ENCODE assay signal across 14 cellular contexts in genomic region chr4:156347412-156348075, GRCh38.
DNase-seq lines count a peak whose midpoint lies in the region; ATAC-seq, FAIRE-seq and TF ChIP-seq lines count a peak whose summit lies in the region.
"Had no signal": no experiment of that assay in that cellular context is flagged by ENCODE, and none has a peak within 500 bp of the region (broad histone marks: within the 10 kb centered on the region; RNA-seq: fewer than 3 reads in every experiment).

No MANE protein-coding gene starts in this region.

- no peak for FAIRE-seq in small intestine (lab: Jason Lieb, UNC)
- FAIRE-seq: K562 had no signal

- H3K36me3 ChIP-seq in SK-N-SH (replicated peaks in 1 of 2; ENCODE audit: control insufficient read depth in 1 of 2, insufficient read depth in 2 of 2, low read length in 1 of 2) (peaks cover 0 to 4% of the 10 kb centered on the region in 2 experiments), small intestine (ENCODE audit: control insufficient read depth in 2 of 2, insufficient read depth in 2 of 2, low read length in 2 of 2) (no peaks in the 10 kb centered on the region)
- H3K36me3 ChIP-seq: cardiac muscle cell, esophagus muscularis mucosa, sigmoid colon, suprapubic skin had no signal

- H3K9me2 ChIP-seq in SK-N-SH: 0 out of 2 replicates have a peak, but pooled peaks cover 2% of the 10 kb centered on the region

- intact Hi-C loops in head of caudate nucleus (cut with DNase I): no loop called here

- no peaks in the 10 kb centered on the region; the same call in 1 of the 2 replicates for H3K27me3 ChIP-seq in SK-N-SH (ENCODE audit: insufficient read depth)
- H3K27me3 ChIP-seq in small intestine (ENCODE audit: control insufficient read depth in 2 of 2, insufficient read depth in 2 of 2, low read length in 2 of 2): no peaks in the 10 kb centered on the region
- H3K27me3 ChIP-seq: cardiac muscle cell, esophagus muscularis mucosa, sigmoid colon, suprapubic skin had no signal

- POLR2A ChIA-PET in SK-N-SH (lab: Yijun Ruan, JAX): no interaction called here

- TF ChIP-seq CTCF in SK-N-SH (IDR thresholded peaks at IDR 0.05): no peak
- TF ChIP-seq CTCF in foreskin fibroblast (IDR thresholded peaks at IDR 0.05; ENCODE audit: low read depth, low read length): no peak

- no peak overlapping the region for H2AFZ ChIP-seq in SK-N-SH (ENCODE audit: low read depth)

- DNase-seq in HK-2 (ENCODE audit: unreplicated experiment) (peak; percentile 22), SK-N-SH (no peak), foreskin fibroblast (peak; percentile 71 to 80), small intestine (peak; percentile 57), head of caudate nucleus (no peak)
- no peak for DNase-seq in stimulated activated CD4-positive, alpha-beta T cell treated with anti-CD3 and anti-CD28 coated beads, Interleukin-4, amount 100 ng/mL, for 4 hours
- DNase-seq: activated CD4-positive, alpha-beta T cell treated with anti-CD3 and anti-CD28 coated beads, Interleukin-2, amount 50 U/mL, for 4 hours; NCI-H2081; sigmoid colon had no signal

- H3K4me2 ChIP-seq in SK-N-SH: no peak overlapping the region

- H3K4me3 ChIP-seq in SK-N-SH (ENCODE audit: low read depth in 2 of 2, low read length in 1 of 2): no peak overlapping the region
- H3K4me3 ChIP-seq in foreskin fibroblast (ENCODE audit: low read depth in 1 of 2, low read length in 2 of 2): no peak overlapping the region
- H3K4me3 ChIP-seq in small intestine (ENCODE audit: low read depth in 1 of 2, low read length in 2 of 2): no peak overlapping the region
- H3K4me3 ChIP-seq: cardiac muscle cell, esophagus muscularis mucosa, K562, sigmoid colon, suprapubic skin had no signal

- H3K9me3 ChIP-seq in SK-N-SH: no peaks in the 10 kb centered on the region
- H3K9me3 ChIP-seq in small intestine (ENCODE audit: control insufficient read depth, low read depth): no peaks in the 10 kb centered on the region
- H3K9me3 ChIP-seq: esophagus muscularis mucosa, sigmoid colon, suprapubic skin had no signal

- ATAC-seq in HG03520 (IDR thresholded peaks at IDR 0.05; ENCODE audit: unreplicated experiment): no peak
- ATAC-seq: K562 had no signal

- no peaks in the 10 kb centered on the region for H3K79me2 ChIP-seq in SK-N-SH (ENCODE audit: insufficient read depth)

- TF ChIP-seq RAD21 in SK-N-SH (IDR thresholded peaks at IDR 0.05; ENCODE audit: low read length): no peak

- H3K9ac ChIP-seq in SK-N-SH: no peak overlapping the region

- CTCF ChIA-PET in SK-N-SH (lab: Yijun Ruan, JAX): interaction anchor here (0.7 kb wide), 2 partner anchors 18 to 943 kb away, joined by 3 read pairs; no protein-coding TSS in a partner anchor

- H3F3A ChIP-seq in SK-N-SH (replicated peaks; ENCODE audit: insufficient read depth): no peaks in the 10 kb centered on the region

- H3K4me1 ChIP-seq in SK-N-SH (ENCODE audit: control insufficient read depth in 1 of 2, insufficient read depth in 2 of 2, low read depth in 1 of 2, low read length in 1 of 2) (no peaks in the 10 kb centered on the region; a peak in 1 of 4 replicates), small intestine (ENCODE audit: control insufficient read depth in 2 of 2, insufficient read depth in 1 of 2, low read depth in 1 of 2, low read length in 1 of 2) (no peaks in the 10 kb centered on the region)
- H3K4me1 ChIP-seq: sigmoid colon had no signal

- no peak overlapping the region for H3K27ac ChIP-seq in SK-N-SH (ENCODE audit: low read depth in 2 of 2, low read length in 1 of 2)
- H3K27ac ChIP-seq in small intestine (ENCODE audit: low read depth in 1 of 2, low read length in 1 of 2): no peak overlapping the region
- H3K27ac ChIP-seq: cardiac muscle cell, esophagus muscularis mucosa, sigmoid colon, suprapubic skin had no signal

- no peak for TF ChIP-seq EP300 in SK-N-SH (IDR thresholded peaks at IDR 0.05; ENCODE audit: borderline replicate concordance in 1 of 2, low read depth in 1 of 2, low read length in 1 of 2)

- H4K20me1 ChIP-seq in SK-N-SH (ENCODE audit: insufficient read depth): no peaks in the 10 kb centered on the region

TF ChIP-seq in SK-N-SH, 30 proteins besides CTCF, POLR2A, EP300 and RAD21:
- TF ChIP-seq FOSL2 (IDR thresholded peaks at IDR 0.05; ENCODE audit: borderline replicate concordance, low read depth): peak; percentile 57
- no peak for TF ChIP-seq SMC3 (IDR thresholded peaks at IDR 0.05; ENCODE audit: low read depth, low read length)
TF ChIP-seq in SK-N-SH: peak in this region for 1.

Comparison
In these comparisons a context has a peak if more than half of its experiments do, and no peak if none do; other contexts are left out.
1. DNase-seq: peak in HK-2 (single experiment), foreskin fibroblast (2 of 2) and small intestine (single experiment); none in SK-N-SH (single experiment), head of caudate nucleus (0 of 42) and stimulated activated CD4-positive, alpha-beta T cell treated with anti-CD3 and anti-CD28 coated beads, Interleukin-4, amount 100 ng/mL, for 4 hours (0 of 2).